1 cellular context compared by ENCODE assay signal in the genomic region with DNA sequence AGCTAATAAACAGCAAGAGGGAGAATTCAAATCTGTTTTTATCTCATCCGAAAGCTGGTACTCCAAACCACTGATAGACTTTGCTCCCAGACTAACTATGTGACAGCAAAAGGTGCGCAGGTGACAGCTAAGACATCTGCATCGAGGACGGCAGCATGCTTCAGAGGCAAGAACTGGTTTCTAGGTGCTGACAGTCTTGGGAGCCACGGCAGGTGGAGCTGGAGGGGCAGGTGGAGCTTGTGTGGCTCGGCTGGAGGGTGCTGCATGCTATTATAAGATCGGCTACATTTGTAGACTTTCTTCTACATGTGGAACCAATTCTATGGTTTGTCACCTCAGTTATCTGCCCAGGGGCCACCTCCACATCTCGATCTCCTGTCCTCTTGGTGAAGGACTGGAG.
TF ChIP-seq lines count a peak whose summit lies in the region.

No MANE protein-coding gene starts in this region.

TF ChIP-seq in HepG2, 621 proteins besides CTCF, POLR2A, EP300 and RAD21:
- TF ChIP-seq, protein P1, sequence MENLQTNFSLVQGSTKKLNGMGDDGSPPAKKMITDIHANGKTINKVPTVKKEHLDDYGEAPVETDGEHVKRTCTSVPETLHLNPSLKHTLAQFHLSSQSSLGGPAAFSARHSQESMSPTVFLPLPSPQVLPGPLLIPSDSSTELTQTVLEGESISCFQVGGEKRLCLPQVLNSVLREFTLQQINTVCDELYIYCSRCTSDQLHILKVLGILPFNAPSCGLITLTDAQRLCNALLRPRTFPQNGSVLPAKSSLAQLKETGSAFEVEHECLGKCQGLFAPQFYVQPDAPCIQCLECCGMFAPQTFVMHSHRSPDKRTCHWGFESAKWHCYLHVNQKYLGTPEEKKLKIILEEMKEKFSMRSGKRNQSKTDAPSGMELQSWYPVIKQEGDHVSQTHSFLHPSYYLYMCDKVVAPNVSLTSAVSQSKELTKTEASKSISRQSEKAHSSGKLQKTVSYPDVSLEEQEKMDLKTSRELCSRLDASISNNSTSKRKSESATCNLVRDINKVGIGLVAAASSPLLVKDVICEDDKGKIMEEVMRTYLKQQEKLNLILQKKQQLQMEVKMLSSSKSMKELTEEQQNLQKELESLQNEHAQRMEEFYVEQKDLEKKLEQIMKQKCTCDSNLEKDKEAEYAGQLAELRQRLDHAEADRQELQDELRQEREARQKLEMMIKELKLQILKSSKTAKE (CRISPR knock-in tag; IDR thresholded peaks at IDR 0.05; ENCODE audit: borderline replicate concordance): no peak
